In the genomic region with DNA sequence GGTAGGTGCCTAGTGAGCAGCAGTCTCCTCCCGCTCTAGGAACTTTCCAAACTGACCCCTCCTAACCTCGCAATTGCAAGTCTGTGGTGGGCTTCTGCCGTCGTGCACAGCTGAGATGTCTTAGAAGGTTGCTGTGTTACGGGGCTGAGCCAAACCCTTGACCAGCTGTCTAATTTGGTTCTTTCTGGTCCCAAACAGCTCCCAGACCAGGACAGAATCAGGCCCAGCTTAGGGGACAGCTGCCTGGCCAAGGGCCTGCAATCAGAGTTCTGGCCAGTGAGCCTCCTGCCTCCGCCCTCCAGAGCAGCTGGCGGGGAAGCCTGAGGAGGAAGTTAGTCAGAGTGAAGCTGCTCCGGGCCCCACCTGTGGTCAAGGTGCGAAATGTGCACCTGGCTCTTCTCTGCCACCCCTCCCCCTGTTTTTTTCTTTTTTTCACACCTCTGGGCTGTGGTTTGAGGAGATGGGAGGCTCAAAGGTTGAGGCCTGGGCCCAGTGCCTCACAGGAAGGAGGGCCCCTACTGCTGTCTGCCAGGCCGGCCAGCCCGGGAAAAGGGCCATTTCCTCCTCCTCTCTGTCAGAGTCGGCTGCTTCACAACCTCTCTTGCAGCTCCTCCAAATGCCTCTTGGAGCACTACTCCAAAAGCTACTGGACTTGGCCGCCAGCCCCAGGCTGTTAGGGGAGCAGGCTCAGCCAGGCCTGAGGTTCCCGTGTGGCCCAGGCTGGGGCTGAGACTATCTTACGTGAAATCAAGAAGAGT, we compare ENCODE assay signal across 8 cellular contexts. TPM values are rescaled to one million over a fixed set of nuclear protein-coding genes. Genes with fewer than 3 reads are reported as not detected.
DNase-seq lines count a peak whose midpoint lies in the region; ATAC-seq and TF ChIP-seq lines count a peak whose summit lies in the region.

No MANE protein-coding gene starts in this region.

- in situ Hi-C loops in astrocyte of the spinal cord (cut with HindIII; ENCODE audit: low sequenced_read_pairs) = no loop called here

- H3K36me3 ChIP-seq in CD4-positive, CD25-positive, alpha-beta regulatory T cell (ENCODE audit: control insufficient read depth, insufficient read depth, low read length) = no peaks in the 10 kb centered on the region

- H3K27me3 Mint-ChIP-seq in CD4-positive, CD25-positive, alpha-beta regulatory T cell = no peaks in the 10 kb centered on the region

- peaks cover 5 to 67% (median 32%) of the 10 kb centered on the region in 4 donors for H3K4me1 Mint-ChIP-seq in CD4-positive, CD25-positive, alpha-beta regulatory T cell

- H3K4me1 ChIP-seq in CD4-positive, CD25-positive, alpha-beta regulatory T cell (ENCODE audit: control insufficient read depth, insufficient read depth, low read length, poor library complexity, severe bottlenecking) = peaks cover 54% of the 10 kb centered on the region

- no peaks in the 10 kb centered on the region for H3K9me3 ChIP-seq in CD4-positive, CD25-positive, alpha-beta regulatory T cell (ENCODE audit: control insufficient read depth in 2 of 2, low read length in 2 of 2)

- H3K27ac Mint-ChIP-seq in CD4-positive, CD25-positive, alpha-beta regulatory T cell = peak overlapping the region; percentile 89 to 95 (median 93)

- no peaks in the 10 kb centered on the region for H3K9me3 Mint-ChIP-seq in CD4-positive, CD25-positive, alpha-beta regulatory T cell

- H3K4me3 Mint-ChIP-seq in CD4-positive, CD25-positive, alpha-beta regulatory T cell = peak overlapping the region; percentile 46 to 82 (median 70)

- peak; percentile 38 to 91 (median 67) for DNase-seq in CD4-positive, CD25-positive, alpha-beta regulatory T cell
- DNase-seq in HL-60 (ENCODE audit: low read depth in 1 of 2, low spot score in 1 of 2) (peak in 1 of 2 experiments; percentile 66), T-helper 9 cell (peak; percentile 65), astrocyte of the spinal cord (ENCODE audit: low read depth, low spot score) (peak; percentile 38), iPS DF 19.7 (ENCODE audit: low read depth, low spot score) (peak; percentile 25), NCI-H2171 (lab: John Stamatoyannopoulos, UW) (no peak)
- peak; percentile 15 to 29 for DNase-seq in stimulated activated CD4-positive, alpha-beta T cell treated with anti-CD3 and anti-CD28 coated beads, Interleukin-15, amount 100 ng/mL, for 1 hour (ENCODE audit: low read depth in 1 of 2, low spot score in 1 of 2)

- ATAC-seq in CD4-positive, CD25-positive, alpha-beta regulatory T cell (ENCODE audit: low read depth in 2 of 2) = peak; percentile 73 to 75
- peak; percentile 45 for ATAC-seq in GM19455 (IDR thresholded peaks at IDR 0.05; ENCODE audit: unreplicated experiment)

- peak overlapping the region; percentile 81 for H3K27ac ChIP-seq in CD4-positive, CD25-positive, alpha-beta regulatory T cell (ENCODE audit: insufficient read depth, low read length, poor library complexity, severe bottlenecking)
- H3K27ac ChIP-seq in HL-60 (replicated peaks) = peak overlapping the region; percentile 57

- no peak overlapping the region for H3K4me3 ChIP-seq in CD4-positive, CD25-positive, alpha-beta regulatory T cell (ENCODE audit: low read depth, low read length)
- H3K4me3 ChIP-seq in HL-60 (replicated peaks; ENCODE audit: insufficient read depth, low read length) (no peak overlapping the region), astrocyte of the spinal cord (ENCODE audit: low read depth, low read length) (no peak overlapping the region)

- H3K27me3 ChIP-seq in CD4-positive, CD25-positive, alpha-beta regulatory T cell (ENCODE audit: control insufficient read depth, insufficient read depth, low read length) = no peaks in the 10 kb centered on the region
- H3K27me3 ChIP-seq in HL-60 (ENCODE audit: insufficient read depth, poor library complexity, severe bottlenecking) = no peaks in the 10 kb centered on the region

- TF ChIP-seq CTCF in HL-60 (IDR thresholded peaks at IDR 0.05; ENCODE audit: insufficient read depth, low read length) (no peak), astrocyte of the spinal cord (IDR thresholded peaks at IDR 0.05; ENCODE audit: low read depth, low read length) (no peak)

- no peaks in the 10 kb centered on the region for H3K36me3 Mint-ChIP-seq in CD4-positive, CD25-positive, alpha-beta regulatory T cell

RNA-seq across cellular contexts. Expression of gene CXCR3, which starts 4.2 kb away (rescaled TPM):
- total RNA-seq in CD4-positive, CD25-positive, alpha-beta regulatory T cell = 31.9 TPM
- polyA plus RNA-seq in CD4-positive, CD25-positive, alpha-beta regulatory T cell = 100 to 1,000 TPM in 1 of 4 donors, 10 to 100 TPM in 3; 69.3 to 111 (median 85.9) TPM

RNA-seq across cellular contexts. Expression of gene GCNA, which starts 44.3 kb away (rescaled TPM):
- 3.7 TPM for total RNA-seq in CD4-positive, CD25-positive, alpha-beta regulatory T cell
- under 1 TPM; 0.20 to 0.65 (median 0.49) TPM for polyA plus RNA-seq in CD4-positive, CD25-positive, alpha-beta regulatory T cell
